Comparison of ENCODE assay signal across 8 cellular contexts in the genomic region with DNA sequence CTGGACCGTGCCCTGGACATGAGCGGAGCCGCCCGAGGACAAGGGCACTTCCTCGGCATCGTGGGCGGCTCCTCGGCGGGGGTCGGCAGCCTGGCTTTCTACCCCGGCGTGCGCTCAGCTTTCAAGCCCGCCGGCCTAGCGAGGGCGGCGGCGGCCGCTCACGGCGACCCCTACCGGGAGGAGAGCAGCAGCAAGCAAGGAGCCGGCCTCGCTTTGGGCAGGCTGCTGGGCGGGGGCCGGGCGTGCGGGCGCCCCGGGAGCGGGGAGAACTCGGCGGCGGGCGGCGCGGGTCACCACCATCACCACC. TPM values are rescaled to one million over a fixed set of nuclear protein-coding genes. Genes with fewer than 3 reads are reported as not detected.
DNase-seq lines count a peak whose midpoint lies in the region; ATAC-seq and TF ChIP-seq lines count a peak whose summit lies in the region.

No MANE protein-coding gene starts in this region.

- no peak for TF ChIP-seq CTCF in Caco-2 (IDR thresholded peaks at IDR 0.05; ENCODE audit: insufficient read depth in 1 of 2, low read depth in 1 of 2, low read length in 1 of 2, severe bottlenecking in 1 of 2, unreplicated experiment in 1 of 2)

- H4K8ac ChIP-seq in neuronal stem cell (ENCODE audit: low read depth, low read length) = no peak overlapping the region

- intact Hi-C loops in Caco-2 (cut with micrococcal nuclease; ENCODE audit: unreplicated experiment) = loop anchor here (5.0 kb wide), 1 partner anchor 146 kb away; no protein-coding TSS in a partner anchor

- no peaks in the 10 kb centered on the region for H3K4me1 Mint-ChIP-seq in Caco-2 (ENCODE audit: low read depth, unreplicated experiment)

- H2BK5ac ChIP-seq in neuronal stem cell (ENCODE audit: low read length) = no peak overlapping the region

- POLR2A ChIA-PET in Caco-2 (lab: Charles Lee) = no interaction called here

- H4K91ac ChIP-seq in neuronal stem cell (ENCODE audit: low read depth, low read length, poor library complexity) = no peak overlapping the region

- peak overlapping the region; percentile 83 for H3K4me3 Mint-ChIP-seq in Caco-2 (ENCODE audit: unreplicated experiment)

- H3K79me1 ChIP-seq in neuronal stem cell (ENCODE audit: low read depth, low read length) = peaks cover 2% of the 10 kb centered on the region

- peak; percentile 47 for ATAC-seq in GM19043 (IDR thresholded peaks at IDR 0.05; ENCODE audit: low read depth, unreplicated experiment)
- ATAC-seq in HG03139 (IDR thresholded peaks at IDR 0.05; ENCODE audit: unreplicated experiment) = peak; percentile 63
- peak; percentile 52 for ATAC-seq in esophagus mucosa

- no peaks in the 10 kb centered on the region for H3K36me3 Mint-ChIP-seq in Caco-2 (ENCODE audit: insufficient read depth, unreplicated experiment)

- H3K27me3 Mint-ChIP-seq in Caco-2 (ENCODE audit: insufficient read depth, unreplicated experiment) = peaks cover 18% of the 10 kb centered on the region

- no peak overlapping the region for H3K27ac ChIP-seq in neuronal stem cell (replicated peaks; ENCODE audit: low read length)

- H3K4me1 ChIP-seq in Caco-2 (no peaks in the 10 kb centered on the region), neuronal stem cell (ENCODE audit: control insufficient read depth in 2 of 2, insufficient read depth in 1 of 2, low read depth in 1 of 2, low read length in 2 of 2) (peaks cover 0 to 10% of the 10 kb centered on the region in 2 donors)

- peak overlapping the region; percentile 99 for H2AFZ ChIP-seq in neuronal stem cell (ENCODE audit: low read length)

- H2BK12ac ChIP-seq in neuronal stem cell (ENCODE audit: low read length) = peak overlapping the region; percentile 89

- H3K27me3 ChIP-seq in Caco-2 (replicated peaks; ENCODE audit: control insufficient read depth, insufficient read depth, low read length) = peaks cover 2% of the 10 kb centered on the region; the same call in 1 of the 2 replicates
- peaks cover 46 to 98% (median 81%) of the 10 kb centered on the region in 3 experiments for H3K27me3 ChIP-seq in neuronal stem cell (ENCODE audit: control insufficient read depth in 3 of 3, insufficient read depth in 3 of 3, low read depth in 1 of 3, low read length in 3 of 3)

- WGBS in neuronal stem cell (ENCODE audit: extremely low coverage in 2 of 2, insufficient read length in 2 of 2, insufficient replicate concordance in 1 of 2), 2 donors = no CpG with 5 or more reads among the region's 38 CpGs

- peak overlapping the region; percentile 97 for H3K23ac ChIP-seq in neuronal stem cell (ENCODE audit: low read depth, low read length, poor library complexity)

- no peaks in the 10 kb centered on the region for H3K9me3 Mint-ChIP-seq in Caco-2 (ENCODE audit: unreplicated experiment)

- no peak overlapping the region for H2BK15ac ChIP-seq in neuronal stem cell (ENCODE audit: low read length)

- no TSS peak for BruUV-seq in Caco-2 (replicated peaks; lab: Mats Ljungman, UMichigan)

- H3K4ac ChIP-seq in neuronal stem cell (ENCODE audit: low read length) = peak overlapping the region; percentile 61

- peak overlapping the region; percentile 44 for H2AK5ac ChIP-seq in neuronal stem cell (ENCODE audit: low read depth, low read length)

- CTCF ChIA-PET in Caco-2 (lab: Charles Lee) = interaction anchor here (0.6 to 0.8 kb wide), 2 partner anchors 9 to 76 kb away, joined by 3 to 4 read pairs; no protein-coding TSS in a partner anchor

- peak overlapping the region; percentile 93 for H3K4me2 ChIP-seq in neuronal stem cell (ENCODE audit: insufficient read depth, low read length, poor library complexity, severe bottlenecking)

- H3K4me3 ChIP-seq in Caco-2 (ENCODE audit: low read depth, low read length) = peak overlapping the region; percentile 71
- peak overlapping the region; percentile 43 to 71 for H3K4me3 ChIP-seq in neuronal stem cell (ENCODE audit: low read length in 2 of 2)

- DNase-seq in Caco-2 = peak in 1 of 2 experiments; percentile 44
- DNase-seq in SK-N-DZ (ENCODE audit: low spot score) = peak; percentile 62
- DNase-seq in neuronal stem cell (ENCODE audit: low spot score) = peak; percentile 69
- DNase-seq in KBM-7 = no peak
- DNase-seq in occipital lobe (lab: John Stamatoyannopoulos, UW) = no peak

- peak overlapping the region; percentile 80 for H3K9ac ChIP-seq in neuronal stem cell (ENCODE audit: low read depth, low read length, poor library complexity)

- H3K36me3 ChIP-seq in Caco-2 (ENCODE audit: control insufficient read depth, insufficient read depth, low read length) = no peaks in the 10 kb centered on the region
- no peaks in the 10 kb centered on the region for H3K36me3 ChIP-seq in neuronal stem cell (replicated peaks in 1 of 2; ENCODE audit: control insufficient read depth in 2 of 2, insufficient read depth in 2 of 2, low read length in 2 of 2)

- H3K27ac Mint-ChIP-seq in Caco-2 (ENCODE audit: unreplicated experiment) = no peak overlapping the region

- peak overlapping the region; percentile 95 for H3K18ac ChIP-seq in neuronal stem cell (ENCODE audit: low read length)

- no peak overlapping the region for H3K14ac ChIP-seq in neuronal stem cell (ENCODE audit: low read length)

- in situ Hi-C loops in KBM-7 (cut with MboI; ENCODE audit: low pct_unique_long_range_greater_than_20kb, low sequenced_read_pairs) = no loop called here

- H3K9me3 ChIP-seq in Caco-2 (no peaks in the 10 kb centered on the region), neuronal stem cell (replicated peaks in 1 of 2; ENCODE audit: control insufficient read depth in 2 of 2, insufficient read depth in 1 of 2, low read depth in 1 of 2, low read length in 2 of 2) (peaks cover 3 to 9% of the 10 kb centered on the region in 2 donors)

- H2BK120ac ChIP-seq in neuronal stem cell (ENCODE audit: low read depth, low read length) = no peak overlapping the region

RNA-seq across cellular contexts. Expression of a gene that starts 6.7 kb away (rescaled TPM):
- total RNA-seq in Caco-2 (2022) (0.41 and 0.44 TPM in 2 replicates), esophagus mucosa (not detected), occipital lobe (not detected)
- 1.3 and 1.4 TPM in 2 replicates for polyA plus RNA-seq in SK-N-DZ (2014; cell fraction: cytosol; rRNA removed)
- 0.26 and 0.70 TPM in 2 replicates for polyA plus RNA-seq in SK-N-DZ (2014; cell fraction: nucleus; rRNA removed)
- not detected for polyA plus RNA-seq in neuronal stem cell (2013, experiment 1 of 2)
- polyA plus RNA-seq in neuronal stem cell (2013, experiment 2 of 2) = 0.03 TPM

RNA-seq across cellular contexts. Expression of a gene that starts 44.9 kb away (rescaled TPM):
- total RNA-seq in Caco-2 (2022) (93.1 and 94.6 TPM in 2 replicates), esophagus mucosa (38.5 TPM), occipital lobe (111 TPM)
- polyA plus RNA-seq in SK-N-DZ (2014; cell fraction: cytosol; rRNA removed) = 61.3 and 69.1 TPM in 2 replicates
- polyA plus RNA-seq in SK-N-DZ (2014; cell fraction: nucleus; rRNA removed) = 76.9 and 84.6 TPM in 2 replicates
- polyA plus RNA-seq in neuronal stem cell (2013, experiment 1 of 2) = 49.0 TPM
- polyA plus RNA-seq in neuronal stem cell (2013, experiment 2 of 2) = 51.0 TPM

Comparison
In these comparisons a context has a peak if more than half of its experiments do, and no peak if none do; other contexts are left out.
1. DNase-seq: peak in SK-N-DZ (single experiment) and neuronal stem cell (single experiment); none in KBM-7 (single experiment) and occipital lobe (single experiment).
2. Peak in every context shown above with its lines, with median percentiles within 50 percentile points of each other: ATAC-seq.